ENCODE assay signal across 8 cellular contexts in the genomic region with DNA sequence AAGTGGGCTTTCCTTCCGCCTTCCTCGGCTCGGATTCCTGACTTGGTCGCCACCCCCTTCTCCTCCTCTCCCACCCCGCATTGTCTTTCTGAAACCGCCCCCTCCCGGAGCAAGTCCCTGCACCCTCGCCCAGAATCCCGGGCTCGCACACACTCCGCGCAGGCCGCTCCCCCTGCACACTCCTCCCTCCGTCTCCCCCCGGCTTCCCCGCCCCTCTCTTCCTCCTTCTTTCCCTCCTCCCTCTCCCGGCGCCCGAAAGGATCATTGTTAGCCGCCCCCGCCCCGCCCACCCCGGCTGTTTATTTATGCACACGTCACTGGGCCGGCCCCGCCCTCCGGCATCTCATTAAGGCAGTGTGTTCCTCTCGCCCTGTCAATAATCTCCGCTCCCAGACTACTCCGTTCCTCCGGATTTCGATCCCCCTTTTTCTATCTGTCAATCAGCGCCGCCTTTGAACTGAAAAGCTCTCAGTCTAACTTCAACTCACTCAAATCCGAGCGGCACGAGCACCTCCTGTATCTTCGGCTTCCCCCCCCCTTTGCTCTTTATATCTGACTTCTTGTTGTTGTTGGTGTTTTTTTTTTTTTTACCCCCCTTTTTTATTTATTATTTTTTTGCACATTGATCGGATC. TPM values are rescaled to one million over a fixed set of nuclear protein-coding genes. Genes with fewer than 3 reads are reported as not detected.
A peak's percentile ranks its signal among the peaks of the same experiment; 100 is the strongest.
DNase-seq lines count a peak whose midpoint lies in the region; ATAC-seq and TF ChIP-seq lines count a peak whose summit lies in the region.

A gene (plus strand): TSS at position 373 of the 633 bp plus-strand sequence. CDS start 510 bp downstream, outside the sequence.

- H3K36me3 ChIP-seq in CD4-positive, alpha-beta memory T cell (ENCODE audit: insufficient read depth, low read length): no peaks in the 10 kb centered on the region
- no peaks in the 10 kb centered on the region for H3K36me3 ChIP-seq in body of pancreas (replicated peaks in 1 of 2; ENCODE audit: insufficient read depth in 1 of 2, low read depth in 2 of 2)
- no peaks in the 10 kb centered on the region for H3K36me3 ChIP-seq in hepatocyte (replicated peaks; ENCODE audit: insufficient read depth, low read depth)

- H2BK20ac ChIP-seq in H9 (ENCODE audit: low read depth, low read length, poor library complexity, severe bottlenecking): no peak within 1 kb of the TSS

- H3K9me3 Mint-ChIP-seq in CD4-positive, alpha-beta memory T cell: no peaks in the 10 kb centered on the region
- H3K9me3 Mint-ChIP-seq in H9 (peaks cover 0 to 4% of the 10 kb centered on the region in 2 experiments; a peak in 3 of 5 replicates), progenitor cell of endocrine pancreas (ENCODE audit: low read depth) (no peaks in the 10 kb centered on the region)

- peak within 1 kb of the TSS; percentile 57 to 63 for H3K4me3 ChIP-seq in CD4-positive, alpha-beta memory T cell (ENCODE audit: low read length in 2 of 2)
- H3K4me3 ChIP-seq in body of pancreas: peak within 1 kb of the TSS; percentile 24 to 54
- H3K4me3 ChIP-seq in hepatocyte: peak within 1 kb of the TSS; percentile 91

- peaks cover 14 to 15% of the 10 kb centered on the region in 2 donors for H3K27me3 Mint-ChIP-seq in CD4-positive, alpha-beta memory T cell
- H3K27me3 Mint-ChIP-seq in H9 (ENCODE audit: low read depth): no peaks in the 10 kb centered on the region
- no peaks in the 10 kb centered on the region for H3K27me3 Mint-ChIP-seq in progenitor cell of endocrine pancreas

- H2AFZ ChIP-seq in H9 (ENCODE audit: low read length) (no peak within 1 kb of the TSS), hepatocyte (peak within 1 kb of the TSS; percentile 24)

- WGBS in H9 (ENCODE audit: extremely low coverage, insufficient read length, low lambda C conversion rate): no CpG with 5 or more reads among the region's 39 CpGs
- 0 to 1% methylated on average over 38 to 39 of the region's 39 CpGs for WGBS in body of pancreas, 2 donors
- WGBS in hepatocyte (ENCODE audit: low lambda C conversion rate, missing lambda C conversion rate): 2% methylated on average over 21 of the region's 39 CpGs

- no peak within 1 kb of the TSS for H4K8ac ChIP-seq in H9 (replicated peaks; ENCODE audit: insufficient read length, low read depth, low read length)

- H3K79me2 ChIP-seq in H9 (ENCODE audit: insufficient read depth, low read length): peaks cover 17% of the 10 kb centered on the region; the same call in 1 of the 2 replicates
- H3K79me2 ChIP-seq in hepatocyte: peaks cover 39% of the 10 kb centered on the region

- no peak within 1 kb of the TSS for H2BK120ac ChIP-seq in H9 (ENCODE audit: low read depth, low read length, poor library complexity, severe bottlenecking)

- peak; percentile 24 to 74 (median 66) for TF ChIP-seq POLR2A in body of pancreas (IDR thresholded peaks at IDR 0.05)

- H3K27ac ChIP-seq in CD4-positive, alpha-beta memory T cell (ENCODE audit: low read depth, low read length): peak within 1 kb of the TSS; percentile 6
- H3K27ac ChIP-seq in H9 (ENCODE audit: insufficient read length, low read depth, low read length) (peak within 1 kb of the TSS; percentile 57), body of pancreas (peak within 1 kb of the TSS; percentile 90 to 96 (median 94)), hepatocyte (peak within 1 kb of the TSS; percentile 97)

- H3K4me3 Mint-ChIP-seq in CD4-positive, alpha-beta memory T cell: peak within 1 kb of the TSS; percentile 94 to 100 (median 96)
- H3K4me3 Mint-ChIP-seq in H9 (peak within 1 kb of the TSS; percentile 98 to 100), progenitor cell of endocrine pancreas (ENCODE audit: low read depth) (peak within 1 kb of the TSS; percentile 97)

- peaks cover 0 to 9% of the 10 kb centered on the region in 2 donors for H3K36me3 Mint-ChIP-seq in CD4-positive, alpha-beta memory T cell
- H3K36me3 Mint-ChIP-seq in H9 (ENCODE audit: insufficient read depth in 1 of 3, low read depth in 3 of 3) (peaks cover 12 to 27% (median 23%) of the 10 kb centered on the region in 3 experiments), progenitor cell of endocrine pancreas (ENCODE audit: insufficient read depth) (peaks cover 2% of the 10 kb centered on the region)

- no peak within 1 kb of the TSS for H4K91ac ChIP-seq in H9 (ENCODE audit: insufficient read length, low read depth, low read length)

- H3K23me2 ChIP-seq in H9 (ENCODE audit: insufficient read length, low read depth, low read length, poor library complexity, severe bottlenecking): peaks cover 23% of the 10 kb centered on the region

- POLR2A ChIA-PET in CD4-positive, alpha-beta memory T cell (lab: Charles Lee; ENCODE audit: partially characterized antibody): interaction anchor here (1.0 kb wide), 1 partner anchor 435 kb away, joined by 3 read pairs; no protein-coding TSS in a partner anchor

- peak; percentile 46 to 78 (median 57) for DNase-seq in CD4-positive, alpha-beta memory T cell
- DNase-seq in H9: peak; percentile 99
- DNase-seq in NCI-H2081 (lab: John Stamatoyannopoulos, UW): peak; percentile 84 to 89
- DNase-seq in T1000 (lab: John Stamatoyannopoulos, UW): peak; percentile 88
- peak; percentile 96 to 99 (median 98) for DNase-seq in body of pancreas
- DNase-seq in hepatocyte (ENCODE audit: low spot score): peak; percentile 98
- DNase-seq in progenitor cell of endocrine pancreas (ENCODE audit: low spot score, unreplicated experiment): peak; percentile 84
- DNase-seq in NK-92 (lab: John Stamatoyannopoulos, UW; ENCODE audit: unreplicated experiment): no peak

- peaks cover 9% of the 10 kb centered on the region for H3K27me3 ChIP-seq in CD4-positive, alpha-beta memory T cell (ENCODE audit: insufficient read depth, low read length)
- H3K27me3 ChIP-seq in H9 (ENCODE audit: insufficient read depth, low read length): no peaks in the 10 kb centered on the region
- no peaks in the 10 kb centered on the region for H3K27me3 ChIP-seq in body of pancreas
- no peaks in the 10 kb centered on the region for H3K27me3 ChIP-seq in hepatocyte

- H3K9me2 ChIP-seq in hepatocyte (replicated peaks; ENCODE audit: insufficient read depth): no peaks in the 10 kb centered on the region

- peak within 1 kb of the TSS; percentile 84 to 97 (median 92) for H3K27ac Mint-ChIP-seq in CD4-positive, alpha-beta memory T cell
- H3K27ac Mint-ChIP-seq in H9: peak within 1 kb of the TSS; percentile 97 to 99 (median 98)
- H3K27ac Mint-ChIP-seq in progenitor cell of endocrine pancreas: peak within 1 kb of the TSS; percentile 99

- peak within 1 kb of the TSS; percentile 72 for H3K4me2 ChIP-seq in H9 (ENCODE audit: insufficient read depth, insufficient read length, low read length)
- H3K4me2 ChIP-seq in hepatocyte: peak within 1 kb of the TSS; percentile 71

- no peak within 1 kb of the TSS for H2BK12ac ChIP-seq in H9 (ENCODE audit: insufficient read length, low read depth, low read length)

- H3T11ph ChIP-seq in H9 (ENCODE audit: low read length): no peak within 1 kb of the TSS

- H3K23ac ChIP-seq in H9 (ENCODE audit: insufficient read length, low read depth, low read length): no peak within 1 kb of the TSS

- peak within 1 kb of the TSS; percentile 63; the same call in 1 of the 2 replicates for H3K14ac ChIP-seq in H9 (ENCODE audit: insufficient read depth, low read length)

- no peaks in the 10 kb centered on the region for H3K9me3 ChIP-seq in CD4-positive, alpha-beta memory T cell (ENCODE audit: control insufficient read depth in 1 of 2, low read length in 2 of 2)
- no peaks in the 10 kb centered on the region for H3K9me3 ChIP-seq in H9 (ENCODE audit: control insufficient read depth, low read depth, low read length)
- H3K9me3 ChIP-seq in body of pancreas: no peaks in the 10 kb centered on the region
- H3K9me3 ChIP-seq in hepatocyte (ENCODE audit: low read depth): no peaks in the 10 kb centered on the region

- H4K20me1 ChIP-seq in H9 (ENCODE audit: control insufficient read depth, insufficient read depth, insufficient read length): no peaks in the 10 kb centered on the region
- peaks cover 2% of the 10 kb centered on the region for H4K20me1 ChIP-seq in hepatocyte (ENCODE audit: insufficient read depth, poor library complexity, severe bottlenecking)

- no peaks in the 10 kb centered on the region for H3K79me1 ChIP-seq in H9 (ENCODE audit: insufficient read depth, low read depth, low read length, poor library complexity, severe bottlenecking)

- ATAC-seq in body of pancreas: peak; percentile 91

- no peak within 1 kb of the TSS for H2AK5ac ChIP-seq in H9 (ENCODE audit: insufficient read length, low read length)

- no peak within 1 kb of the TSS for H4K5ac ChIP-seq in H9 (ENCODE audit: insufficient read length, low read depth, low read length)

- intact Hi-C loops in CD4-positive, alpha-beta memory T cell (cut with micrococcal nuclease): loop anchor here (2.0 to 5.0 kb wide), 2 partner anchors 57 to 432 kb away; no protein-coding TSS in a partner anchor
- intact Hi-C loops in body of pancreas (cut with DNase I): no loop called here

- no peak within 1 kb of the TSS for H3K56ac ChIP-seq in H9 (ENCODE audit: insufficient read length, low read depth, low read length)

- TF ChIP-seq CTCF in H9 (conservative IDR thresholded peaks at IDR 0.05) (no peak), body of pancreas (IDR thresholded peaks at IDR 0.05) (no peak), hepatocyte (IDR thresholded peaks at IDR 0.05; ENCODE audit: poor library complexity) (no peak), progenitor cell of endocrine pancreas (IDR thresholded peaks at IDR 0.05; ENCODE audit: unreplicated experiment) (no peak)

- peak within 1 kb of the TSS; percentile 76 for H3K9ac ChIP-seq in H9 (ENCODE audit: extremely low read depth, insufficient read length, low read length)

- H2BK5ac ChIP-seq in H9 (ENCODE audit: insufficient read length, low read length): no peak within 1 kb of the TSS

- CTCF ChIA-PET in CD4-positive, alpha-beta memory T cell (lab: Charles Lee; ENCODE audit: partially characterized antibody): interaction anchor here (0.6 to 1.3 kb wide), 3 partner anchors 52 to 1836 kb away, joined by 3 to 4 read pairs (median 3); no protein-coding TSS in a partner anchor

- no peak within 1 kb of the TSS for H2BK15ac ChIP-seq in H9 (ENCODE audit: low read depth, low read length)

- H3K4me1 Mint-ChIP-seq in CD4-positive, alpha-beta memory T cell: peaks cover 14 to 45% (median 15%) of the 10 kb centered on the region in 4 donors
- peaks cover 51% of the 10 kb centered on the region in 2 experiments for H3K4me1 Mint-ChIP-seq in H9
- peaks cover 49% of the 10 kb centered on the region for H3K4me1 Mint-ChIP-seq in progenitor cell of endocrine pancreas (ENCODE audit: low read depth)

- H3K18ac ChIP-seq in H9 (ENCODE audit: insufficient read length, low read depth, low read length): no peak within 1 kb of the TSS

- peaks cover 24% of the 10 kb centered on the region for H3K4me1 ChIP-seq in CD4-positive, alpha-beta memory T cell (ENCODE audit: insufficient read depth, low read length)
- H3K4me1 ChIP-seq in H9 (ENCODE audit: insufficient read depth, low read length): peaks cover 9% of the 10 kb centered on the region
- H3K4me1 ChIP-seq in body of pancreas: peaks cover 22% of the 10 kb centered on the region
- peaks cover 24% of the 10 kb centered on the region for H3K4me1 ChIP-seq in hepatocyte (ENCODE audit: insufficient read depth)

- H3K4ac ChIP-seq in H9 (ENCODE audit: low read depth, low read length): no peak within 1 kb of the TSS

RNA-seq across cellular contexts. Expression of the gene that starts here (rescaled TPM):
- 1 to 10 TPM; 2.3 to 3.2 TPM for total RNA-seq in CD4-positive, alpha-beta memory T cell
- polyA plus RNA-seq in CD4-positive, alpha-beta memory T cell: 1 to 10 TPM in 1 of 2 donors, under 1 TPM in 1; 0.16 to 1.3 TPM
- total RNA-seq in H9 (2021) (71.1 and 73.0 TPM in 2 replicates), body of pancreas (10 to 100 TPM in 1 of 2 donors, 1 to 10 TPM in 1; 9.1 to 25.7 TPM), hepatocyte (14.8 and 18.7 TPM in 2 replicates), progenitor cell of endocrine pancreas (103 and 109 TPM in 2 replicates)
- 28.8 and 34.1 TPM in 2 replicates for polyA plus RNA-seq in hepatocyte

Comparison
In these comparisons a context has a peak if more than half of its experiments do, and no peak if none do; other contexts are left out.
1. RNA of the gene that starts here (polyA plus RNA-seq): 28.8 to 34.1 TPM in hepatocyte; 0.16 to 1.3 TPM in CD4-positive, alpha-beta memory T cell; every median in the first group is over 10 times any median in the second.
2. H3K27ac ChIP-seq: peak in every context shown above with its lines; median percentile 97 in hepatocyte; 94 in body of pancreas; 57 in H9; 6 in CD4-positive, alpha-beta memory T cell.
3. H3K4me3 ChIP-seq: peak in every context shown above with its lines; median percentile 91 in hepatocyte; 60 in CD4-positive, alpha-beta memory T cell; 39 in body of pancreas.
4. Peak in every context shown above with its lines, with median percentiles within 50 percentile points of each other: H3K27ac Mint-ChIP-seq and H3K4me3 Mint-ChIP-seq.